In genomic region chr13:97528518-97528917, GRCh38 we compare ENCODE assay signal across 14 cellular contexts.
A peak's percentile ranks its signal among the peaks of the same experiment; 100 is the strongest.
DNase-seq lines count a peak whose midpoint lies in the region; ATAC-seq, FAIRE-seq and TF ChIP-seq lines count a peak whose summit lies in the region.
"Had no signal": no experiment of that assay in that cellular context is flagged by ENCODE, and none has a peak within 500 bp of the region (broad histone marks: within the 10 kb centered on the region; RNA-seq: fewer than 3 reads in every experiment).

No MANE protein-coding gene starts in this region.

- WGBS in H1 (ENCODE audit: extremely low coverage in 1 of 2, insufficient coverage in 1 of 2, insufficient read length in 1 of 2, insufficient replicate concordance in 2 of 2, low coverage in 1 of 2, low lambda C conversion rate in 2 of 2, missing lambda C conversion rate in 1 of 2), 2 experiments, result 89% methylated on average over 1 of the region's 1 CpG; no CpG with 5 or more reads in 1 of the 2 experiments

- H3K23me2 ChIP-seq in H1 (ENCODE audit: low read depth, low read length), result no peaks in the 10 kb centered on the region

- H2AK5ac ChIP-seq in H1 (ENCODE audit: low read depth, low read length), result no peak overlapping the region

- no peak overlapping the region for H2BK5ac ChIP-seq in H1 (ENCODE audit: low read depth, low read length)

- H4K91ac ChIP-seq in H1 (replicated peaks; ENCODE audit: insufficient read length, low read length), result no peak overlapping the region

- H3K4me2 ChIP-seq in H1 (ENCODE audit: insufficient read depth in 1 of 2, low read depth in 2 of 2, low read length in 2 of 2), result no peak overlapping the region
- H3K4me2 ChIP-seq: GM23338 had no signal

- H3K4me3 ChIP-seq in GM12865 (ENCODE audit: low read depth, low read length) (no peak overlapping the region), H1 (ENCODE audit: extremely low read depth in 1 of 4, insufficient read depth in 2 of 4, low read depth in 3 of 4, low read length in 4 of 4) (no peak overlapping the region)
- H3K4me3 ChIP-seq: GM23338 had no signal

- no peak overlapping the region for H3K56ac ChIP-seq in H1 (replicated peaks; ENCODE audit: insufficient read length, low read depth, low read length)

- no peaks in the 10 kb centered on the region for H3K27me3 ChIP-seq in H1 (replicated peaks in 1 of 4; ENCODE audit: control insufficient read depth in 3 of 4, extremely low read depth in 1 of 4, insufficient read depth in 3 of 4, low read length in 3 of 4)
- H3K27me3 ChIP-seq: BE2C had no signal

- no peaks in the 10 kb centered on the region for H3K36me3 ChIP-seq in H1 (ENCODE audit: control insufficient read depth in 2 of 4, insufficient read depth in 4 of 4, low read length in 3 of 4)
- H3K36me3 ChIP-seq: BE2C had no signal

- H3K23ac ChIP-seq in H1 (ENCODE audit: insufficient read length), result no peak overlapping the region

- H3K79me2 ChIP-seq in H1 (ENCODE audit: control insufficient read depth in 1 of 2, insufficient read depth in 2 of 2, low read length in 2 of 2), result no peaks in the 10 kb centered on the region

- H3K18ac ChIP-seq in H1 (ENCODE audit: extremely low read depth, low read length), result no peak overlapping the region

- ATAC-seq in GM21381 (IDR thresholded peaks at IDR 0.05; ENCODE audit: unreplicated experiment) (peak; percentile 52), HG03565 (IDR thresholded peaks at IDR 0.05; ENCODE audit: unreplicated experiment) (peak; percentile 60)
- ATAC-seq: GM23338 had no signal

- no peak overlapping the region for H2BK15ac ChIP-seq in H1 (ENCODE audit: low read length)

- no peak overlapping the region for H3K27ac ChIP-seq in H1 (ENCODE audit: low read depth, low read length)
- H3K27ac ChIP-seq: C4-2B had no signal

- no peak overlapping the region for H4K5ac ChIP-seq in H1 (ENCODE audit: insufficient read length, low read depth, low read length)

- FAIRE-seq in H1 (lab: Jason Lieb, UNC) (no peak), RCC 7860 (lab: Jason Lieb, UNC) (no peak)

- H4K8ac ChIP-seq in H1 (ENCODE audit: extremely low read depth, insufficient read depth, low read length), result no peak overlapping the region

- DNase-seq in GM12865 (ENCODE audit: low read depth) (peak; percentile 21), H1 (ENCODE audit: low read depth in 1 of 2, low spot score in 2 of 2) (no peak), RCC 7860 (ENCODE audit: low spot score) (no peak), HuH-7.5 (ENCODE audit: low spot score) (no peak)
- no peak for DNase-seq in stimulated activated CD4-positive, alpha-beta T cell treated with anti-CD3 and anti-CD28 coated beads, Interleukin-4, amount 100 ng/mL, for 24 hours
- DNase-seq: BE2C; CD4-positive, alpha-beta memory T cell; DMS79; H9; Karpas-422 had no signal

- H2AFZ ChIP-seq in H1 (ENCODE audit: low read length), result 0 out of 2 replicates have a peak overlapping the region, but pooled peaks have one; percentile 44
- H2AFZ ChIP-seq: GM23338 had no signal

- CTCF ChIA-PET in H1 (lab: Charles Lee; ENCODE audit: partially characterized antibody), result no interaction called here

- no peaks in the 10 kb centered on the region for H3K9me3 ChIP-seq in H1 (ENCODE audit: insufficient read depth in 2 of 2, low read depth in 1 of 2, low read length in 1 of 2)
- H3K9me3 ChIP-seq: BE2C had no signal

- H3K4me1 ChIP-seq in H1 (replicated peaks in 1 of 4; ENCODE audit: control insufficient read depth in 3 of 4, insufficient read depth in 4 of 4, low read length in 3 of 4), result no peaks in the 10 kb centered on the region

- H3K14ac ChIP-seq in H1 (ENCODE audit: insufficient read length), result no peak overlapping the region

- H3K4ac ChIP-seq in H1 (replicated peaks; ENCODE audit: insufficient read length, low read depth, low read length), result no peak overlapping the region

- H2BK120ac ChIP-seq in H1 (replicated peaks; ENCODE audit: low read depth, low read length), result no peak overlapping the region

- no peak overlapping the region for H2BK12ac ChIP-seq in H1 (ENCODE audit: low read depth, low read length)

- no peaks in the 10 kb centered on the region for H4K20me1 ChIP-seq in H1 (replicated peaks in 1 of 2; ENCODE audit: control insufficient read depth in 1 of 2, insufficient read depth in 2 of 2, low read length in 2 of 2)

- no peak for TF ChIP-seq EP300 in H1 (IDR thresholded peaks at IDR 0.05; ENCODE audit: borderline replicate concordance in 1 of 2, low read depth in 2 of 2, low read length in 2 of 2)

- TF ChIP-seq POLR2A in H1 (IDR thresholded peaks at IDR 0.05; ENCODE audit: control extremely low read depth in 1 of 2, low read depth in 2 of 2, low read length in 2 of 2), result no peak

- no peak overlapping the region for H2BK20ac ChIP-seq in H1 (ENCODE audit: low read length)

- no peaks in the 10 kb centered on the region for H3K79me1 ChIP-seq in H1 (ENCODE audit: low read depth, low read length)

- no peak for TF ChIP-seq RAD21 in H1 (IDR thresholded peaks at IDR 0.05 in 1 of 2, conservative IDR thresholded peaks at IDR 0.05 in 1 of 2; ENCODE audit: low read depth in 2 of 2, low read length in 2 of 2)

- TF ChIP-seq CTCF in GM12865 (IDR thresholded peaks at IDR 0.05; ENCODE audit: insufficient read depth, low read depth, low read length, missing control alignments) (no peak), H1 (IDR thresholded peaks at IDR 0.05; ENCODE audit: control extremely low read depth in 1 of 3, insufficient read depth in 1 of 3, low read depth in 1 of 3, low read length in 3 of 3) (no peak)

- POLR2A ChIA-PET in H1 (lab: Charles Lee; ENCODE audit: partially characterized antibody), result no interaction called here

- H3K9ac ChIP-seq in H1 (replicated peaks in 1 of 4; ENCODE audit: extremely low read depth in 1 of 4, low read depth in 3 of 4, low read length in 3 of 4), result no peak overlapping the region

TF ChIP-seq in H1, 55 proteins besides CTCF, POLR2A, EP300 and RAD21:
- no peak for TF ChIP-seq BACH1 (IDR thresholded peaks at IDR 0.05; ENCODE audit: low read length)
- TF ChIP-seq SP1 (IDR thresholded peaks at IDR 0.05; ENCODE audit: low read depth, low read length), result no peak
- TF ChIP-seq ATF2 (IDR thresholded peaks at IDR 0.05; ENCODE audit: low read length), result no peak
- TF ChIP-seq RNF2 (IDR thresholded peaks at IDR 0.05; ENCODE audit: borderline replicate concordance, low read depth, low read length, missing control alignments, poor library complexity, severe bottlenecking), result no peak
- no peak for TF ChIP-seq CTBP2 (IDR thresholded peaks at IDR 0.05; ENCODE audit: borderline replicate concordance, insufficient read depth, insufficient read length, low read length)
- TF ChIP-seq POU5F1 (IDR thresholded peaks at IDR 0.05; ENCODE audit: low read depth, low read length), result no peak
- no peak for TF ChIP-seq E2F6 (IDR thresholded peaks at IDR 0.05)
- no peak for TF ChIP-seq ASH2L (IDR thresholded peaks at IDR 0.05; ENCODE audit: low read length)
- no peak for TF ChIP-seq SUZ12 (IDR thresholded peaks at IDR 0.05; ENCODE audit: low read length)
- TF ChIP-seq PHF8 (conservative IDR thresholded peaks at IDR 0.05; ENCODE audit: low read depth, low read length), result no peak
- no peak for TF ChIP-seq TBP (IDR thresholded peaks at IDR 0.05; ENCODE audit: low read depth, low read length)
- no peak for TF ChIP-seq SP4 (IDR thresholded peaks at IDR 0.05; ENCODE audit: low read length)
- TF ChIP-seq POLR2AphosphoS5 (IDR thresholded peaks at IDR 0.05; ENCODE audit: low read depth, low read length), result no peak
- no peak for TF ChIP-seq YY1 (IDR thresholded peaks at IDR 0.05; ENCODE audit: low read depth, low read length)
TF ChIP-seq in H1: peak in this region for 0.
